13 cellular contexts compared by ENCODE assay signal in genomic region chr4:78311306-78311705, GRCh38.
"Had no signal": no experiment of that assay in that cellular context is flagged by ENCODE, and none has a peak within 500 bp of the region (broad histone marks: within the 10 kb centered on the region; RNA-seq: fewer than 3 reads in every experiment).

No MANE protein-coding gene starts in this region.

- FAIRE-seq: colon had no signal

- H3K27ac ChIP-seq: cardiac muscle cell, stomach, thoracic aorta had no signal

- H3K36me3 ChIP-seq: cardiac muscle cell, stomach, thoracic aorta had no signal

- DNase-seq: activated CD4-positive, alpha-beta T cell treated with anti-CD3 and anti-CD28 coated beads, Interleukin-2, amount 50 U/mL, for 1 hour; activated naive CD4-positive, alpha-beta T cell treated with anti-CD3 and anti-CD28 coated beads, Interleukin-2, amount 10 ng/mL, durations not matched to agents 7 days and 5 days; hippocampal formation; left colon; mucosa of descending colon; stimulated activated CD4-positive, alpha-beta T cell treated with anti-CD3 and anti-CD28 coated beads, Interleukin-15, amount 100 ng/mL, for 24 hours; stimulated activated CD4-positive, alpha-beta T cell treated with anti-CD3 and anti-CD28 coated beads, Interleukin-4, amount 100 ng/mL, for 4 hours; stomach had no signal

- ATAC-seq: left colon; mucosa of descending colon; natural killer cell treated with Interleukin-12 subunit alpha and Interleukin-12 subunit beta and Interleukin-15 and Interleukin-18, amount 100 ng/mL, for 72 hours had no signal

- H3K9me3 ChIP-seq: mucosa of descending colon, stomach, thoracic aorta had no signal

- H3K27me3 ChIP-seq: cardiac muscle cell, stomach had no signal

- H3K4me3 ChIP-seq: cardiac muscle cell, lung, mucosa of descending colon, stomach, thoracic aorta had no signal

- H3K4me1 ChIP-seq: stomach had no signal
